ENCODE assay signal across 10 cellular contexts in genomic region chr13:75705395-75705794, GRCh38.
A peak's percentile ranks its signal among the peaks of the same experiment; 100 is the strongest.
DNase-seq lines count a peak whose midpoint lies in the region; ATAC-seq and TF ChIP-seq lines count a peak whose summit lies in the region.
"Had no signal": no experiment of that assay in that cellular context is flagged by ENCODE, and none has a peak within 500 bp of the region (broad histone marks: within the 10 kb centered on the region; RNA-seq: fewer than 3 reads in every experiment).

No MANE protein-coding gene starts in this region.

- no peaks in the 10 kb centered on the region for H3K36me3 Mint-ChIP-seq in CD4-positive, CD25-positive, alpha-beta regulatory T cell
- no peaks in the 10 kb centered on the region for H3K36me3 Mint-ChIP-seq in chondrocyte (ENCODE audit: low read depth)

- no peak overlapping the region for H3K4me3 ChIP-seq in CD4-positive, CD25-positive, alpha-beta regulatory T cell (ENCODE audit: low read depth, low read length)
- H3K4me3 ChIP-seq in muscle layer of duodenum (ENCODE audit: low read depth in 1 of 2, low read length in 2 of 2) = no peak overlapping the region

- no peak overlapping the region for H3K27ac ChIP-seq in CD4-positive, CD25-positive, alpha-beta regulatory T cell (ENCODE audit: insufficient read depth, low read length, poor library complexity, severe bottlenecking)
- H3K27ac ChIP-seq in muscle layer of duodenum (ENCODE audit: low read length) = peak overlapping the region; percentile 54
- H3K27ac ChIP-seq: HL-60 had no signal

- H3K9me3 Mint-ChIP-seq in CD4-positive, CD25-positive, alpha-beta regulatory T cell = no peaks in the 10 kb centered on the region
- H3K9me3 Mint-ChIP-seq in chondrocyte (ENCODE audit: low read depth) = no peaks in the 10 kb centered on the region

- no peaks in the 10 kb centered on the region for H3K4me1 ChIP-seq in CD4-positive, CD25-positive, alpha-beta regulatory T cell (ENCODE audit: control insufficient read depth, insufficient read depth, low read length, poor library complexity, severe bottlenecking)
- H3K4me1 ChIP-seq in muscle layer of duodenum (ENCODE audit: control insufficient read depth in 1 of 2, insufficient read depth in 2 of 2, low read length in 2 of 2) = no peaks in the 10 kb centered on the region

- H3K4me1 Mint-ChIP-seq in CD4-positive, CD25-positive, alpha-beta regulatory T cell = peaks cover 4 to 8% (median 5%) of the 10 kb centered on the region in 4 donors
- H3K4me1 Mint-ChIP-seq in chondrocyte (ENCODE audit: low read depth) = peaks cover 63% of the 10 kb centered on the region
- H3K4me1 Mint-ChIP-seq: activated B cell treated with CpG ODN at 0.5 μM for 24 hours had no signal

- no peaks in the 10 kb centered on the region for H3K9me3 ChIP-seq in CD4-positive, CD25-positive, alpha-beta regulatory T cell (ENCODE audit: control insufficient read depth in 2 of 2, low read length in 2 of 2)
- H3K9me3 ChIP-seq in muscle layer of duodenum (ENCODE audit: control insufficient read depth in 1 of 2, low read length in 2 of 2) = no peaks in the 10 kb centered on the region

- H3K36me3 ChIP-seq in CD4-positive, CD25-positive, alpha-beta regulatory T cell (ENCODE audit: control insufficient read depth, insufficient read depth, low read length) = no peaks in the 10 kb centered on the region
- no peaks in the 10 kb centered on the region for H3K36me3 ChIP-seq in muscle layer of duodenum (ENCODE audit: control insufficient read depth in 1 of 2, insufficient read depth in 2 of 2, low read length in 2 of 2)

- no peak overlapping the region for H3K4me3 Mint-ChIP-seq in CD4-positive, CD25-positive, alpha-beta regulatory T cell
- H3K4me3 Mint-ChIP-seq in chondrocyte (ENCODE audit: unreplicated experiment) = no peak overlapping the region
- H3K4me3 Mint-ChIP-seq: activated B cell treated with CpG ODN at 0.5 μM for 24 hours had no signal

- no peak for TF ChIP-seq CTCF in chondrocyte (IDR thresholded peaks at IDR 0.05)

- in situ Hi-C loops in ACHN (cut with HindIII; ENCODE audit: low pct_ligation_motif_present, low pct_unique_long_range_greater_than_20kb, low sequenced_read_pairs) = no loop called here

- peak overlapping the region in 2 of 3 donors; percentile 0 to 62 for H3K27ac Mint-ChIP-seq in CD4-positive, CD25-positive, alpha-beta regulatory T cell
- peak overlapping the region; percentile 86 for H3K27ac Mint-ChIP-seq in chondrocyte (ENCODE audit: unreplicated experiment)
- H3K27ac Mint-ChIP-seq: activated B cell treated with CpG ODN at 0.5 μM for 24 hours had no signal

- no peaks in the 10 kb centered on the region for H3K27me3 Mint-ChIP-seq in CD4-positive, CD25-positive, alpha-beta regulatory T cell
- no peaks in the 10 kb centered on the region for H3K27me3 Mint-ChIP-seq in chondrocyte (ENCODE audit: low read depth)
- H3K27me3 Mint-ChIP-seq: activated B cell treated with CpG ODN at 0.5 μM for 24 hours had no signal

- peak in 1 of 2 donors; percentile 46 for ATAC-seq in CD4-positive, CD25-positive, alpha-beta regulatory T cell (ENCODE audit: low read depth in 2 of 2)

- H3K27me3 ChIP-seq in CD4-positive, CD25-positive, alpha-beta regulatory T cell (ENCODE audit: control insufficient read depth, insufficient read depth, low read length) = no peaks in the 10 kb centered on the region
- no peaks in the 10 kb centered on the region for H3K27me3 ChIP-seq in muscle layer of duodenum (ENCODE audit: low read depth, low read length)

- no peak for DNase-seq in CD4-positive, CD25-positive, alpha-beta regulatory T cell
- DNase-seq in LoVo (ENCODE audit: low spot score) = peak; percentile 92
- DNase-seq in chondrocyte (ENCODE audit: low spot score) = no peak
- no peak for DNase-seq in ACHN
- DNase-seq in stimulated activated CD4-positive, alpha-beta T cell treated with anti-CD3 and anti-CD28 coated beads, Interleukin-12 subunit alpha, Interleukin-12 subunit beta, amount 100 ng/mL, for 4 hours = no peak
- no peak for DNase-seq in putamen (ENCODE audit: low spot score)
- DNase-seq in NCI-H187 (lab: John Stamatoyannopoulos, UW) = no peak
- DNase-seq: activated B cell treated with CpG ODN at 0.5 μM for 24 hours had no signal
